In genomic region chr2:26364669-26365068, GRCh38 we compare ENCODE assay signal across 2 cellular contexts.
TF ChIP-seq lines count a peak whose summit lies in the region.

No MANE protein-coding gene starts in this region.

TF ChIP-seq in K562, 482 proteins besides CTCF, POLR2A, EP300 and RAD21:
- TF ChIP-seq PATZ1 (CRISPR knock-in tag; IDR thresholded peaks at IDR 0.05; ENCODE audit: borderline replicate concordance) (no peak), SREBF2 (CRISPR knock-in tag; IDR thresholded peaks at IDR 0.05) (no peak), NFIC (IDR thresholded peaks at IDR 0.05) (peak; percentile 42; the same call in 1 of the 2 replicates)

TF ChIP-seq in endothelial cell of umbilical vein, 7 proteins besides CTCF, POLR2A, EP300 and RAD21:
- TF ChIP-seq JUN (IDR thresholded peaks at IDR 0.05; ENCODE audit: borderline replicate concordance, insufficient read depth, insufficient read length, low read depth) (no peak), MAX (IDR thresholded peaks at IDR 0.05; ENCODE audit: insufficient read depth, insufficient read length) (no peak), POLR2AphosphoS5 (IDR thresholded peaks at IDR 0.05; ENCODE audit: insufficient read depth, low read depth, low read length) (no peak), FOS (IDR thresholded peaks at IDR 0.05; ENCODE audit: borderline replicate concordance, insufficient read depth, low read length) (no peak), GATA2 (IDR thresholded peaks at IDR 0.05; ENCODE audit: insufficient read depth, insufficient read length, low read depth, low read length) (no peak), MYC (IDR thresholded peaks at IDR 0.05; ENCODE audit: low read depth, low read length) (no peak), EZH2 (IDR thresholded peaks at IDR 0.05; ENCODE audit: borderline replicate concordance, low read depth, low read length, severe bottlenecking) (no peak)
